1 cellular context compared by ENCODE assay signal in the genomic region with DNA sequence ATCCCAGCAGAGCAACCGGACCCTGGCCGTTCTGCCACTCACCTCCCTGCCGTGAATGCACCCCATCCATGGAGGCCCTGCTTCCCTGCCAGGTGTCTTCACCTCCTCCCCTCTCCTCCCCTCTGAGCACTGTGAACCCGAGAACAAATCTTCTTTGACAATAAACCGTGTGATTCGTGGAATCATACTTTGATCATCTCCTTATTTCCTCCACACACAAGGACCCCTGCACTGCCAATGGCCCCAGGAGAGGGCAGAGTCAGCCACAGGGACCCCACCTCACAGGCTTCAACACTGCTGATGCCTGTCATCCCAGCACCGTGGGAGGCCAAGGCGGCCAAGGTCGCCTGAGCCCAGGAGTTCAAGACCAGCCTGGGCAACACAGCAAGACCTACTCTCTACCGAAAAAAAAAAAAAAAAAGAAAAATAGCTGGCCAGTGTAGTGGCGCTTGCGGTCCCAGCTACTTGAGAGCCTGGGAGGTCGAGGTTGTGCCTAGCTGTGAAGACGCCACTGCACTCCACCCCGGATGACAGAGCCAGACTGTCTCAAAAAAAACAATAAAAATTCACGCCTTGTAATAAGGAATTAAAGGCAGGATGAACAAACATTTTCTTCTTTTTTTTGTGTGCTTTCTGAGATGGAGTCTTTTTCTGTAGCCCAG.
TF ChIP-seq lines count a peak whose summit lies in the region.

No MANE protein-coding gene starts in this region.

TF ChIP-seq in IMR-90, 13 proteins besides CTCF, POLR2A, EP300 and RAD21 (continued from another document):
- TF ChIP-seq, protein P1, sequence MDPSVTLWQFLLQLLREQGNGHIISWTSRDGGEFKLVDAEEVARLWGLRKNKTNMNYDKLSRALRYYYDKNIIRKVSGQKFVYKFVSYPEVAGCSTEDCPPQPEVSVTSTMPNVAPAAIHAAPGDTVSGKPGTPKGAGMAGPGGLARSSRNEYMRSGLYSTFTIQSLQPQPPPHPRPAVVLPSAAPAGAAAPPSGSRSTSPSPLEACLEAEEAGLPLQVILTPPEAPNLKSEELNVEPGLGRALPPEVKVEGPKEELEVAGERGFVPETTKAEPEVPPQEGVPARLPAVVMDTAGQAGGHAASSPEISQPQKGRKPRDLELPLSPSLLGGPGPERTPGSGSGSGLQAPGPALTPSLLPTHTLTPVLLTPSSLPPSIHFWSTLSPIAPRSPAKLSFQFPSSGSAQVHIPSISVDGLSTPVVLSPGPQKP (IDR thresholded peaks at IDR 0.05; ENCODE audit: borderline replicate concordance, low read depth, low read length): no peak
- TF ChIP-seq BHLHE40 (IDR thresholded peaks at IDR 0.05; ENCODE audit: low read depth, low read length): no peak
